Comparison of ENCODE assay signal across 8 cellular contexts in the genomic region with DNA sequence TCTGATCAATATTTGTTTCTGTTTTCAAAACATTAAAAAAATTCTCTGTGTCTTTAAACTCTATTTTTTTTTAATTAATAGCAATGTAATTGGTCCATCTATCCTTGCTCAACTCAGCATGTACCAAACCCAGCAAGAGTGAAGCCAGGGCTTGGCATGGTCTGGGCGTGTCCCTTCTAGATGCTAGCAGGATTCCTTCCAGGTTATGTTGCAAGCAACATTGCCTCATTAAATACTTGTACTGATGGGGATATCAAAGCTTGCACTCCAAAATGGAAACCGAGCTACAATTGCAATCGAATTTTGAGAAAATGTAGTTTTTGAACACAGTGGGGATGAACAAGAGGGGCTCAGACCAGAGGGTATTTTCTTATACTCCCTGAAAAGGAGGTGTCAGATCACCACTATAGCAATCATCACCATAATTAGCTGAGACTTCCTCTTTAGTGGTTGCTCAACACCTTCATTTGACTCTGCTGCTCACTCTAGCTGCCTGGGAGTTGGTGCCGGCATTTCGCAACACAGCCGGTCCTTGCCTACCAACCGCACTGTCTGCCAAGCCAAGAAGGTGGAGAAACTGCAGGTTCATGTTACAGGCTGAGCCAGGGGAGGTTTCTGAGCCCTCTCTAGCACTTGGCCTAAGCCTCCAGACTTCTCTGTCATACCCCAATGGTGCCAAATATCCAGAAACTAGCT.
DNase-seq lines count a peak whose midpoint lies in the region; ATAC-seq lines count a peak whose summit lies in the region.

No MANE protein-coding gene starts in this region.

- peak; percentile 73 for ATAC-seq in GM19463 (IDR thresholded peaks at IDR 0.05; ENCODE audit: unreplicated experiment)
- ATAC-seq in activated naive CD8-positive, alpha-beta T cell treated with anti-CD3 and anti-CD28 coated beads, Interleukin-2, amount 50 U/mL, for 24 hours = no peak
- ATAC-seq in left lobe of liver = peak; percentile 90
- no peak for ATAC-seq in HG03095 (IDR thresholded peaks at IDR 0.05; ENCODE audit: unreplicated experiment)

- H3K9me3 Mint-ChIP-seq in activated naive CD8-positive, alpha-beta T cell treated with anti-CD3 and anti-CD28 coated beads, Interleukin-2, amount 50 U/mL, for 24 hours = peaks cover 4% of the 10 kb centered on the region

- DNase-seq in KBM-7 (peak; percentile 96), left lobe of liver (ENCODE audit: low spot score) (peak; percentile 92), NCI-H1092 (lab: John Stamatoyannopoulos, UW) (no peak), NCI-H1092 treated with DMSO at 0.1 percent for 48 hours (lab: John Stamatoyannopoulos, UW) (no peak), NCI-H128 (lab: John Stamatoyannopoulos, UW; ENCODE audit: unreplicated experiment) (no peak)
- peak; percentile 4 for DNase-seq in activated naive CD8-positive, alpha-beta T cell treated with anti-CD3 and anti-CD28 coated beads, Interleukin-2, amount 50 U/mL, for 24 hours

- H3K27ac Mint-ChIP-seq in activated naive CD8-positive, alpha-beta T cell treated with anti-CD3 and anti-CD28 coated beads, Interleukin-2, amount 50 U/mL, for 24 hours = no peak overlapping the region

- no peak overlapping the region for H3K4me3 Mint-ChIP-seq in activated naive CD8-positive, alpha-beta T cell treated with anti-CD3 and anti-CD28 coated beads, Interleukin-2, amount 50 U/mL, for 24 hours

- in situ Hi-C loops in KBM-7 (cut with MboI; ENCODE audit: low pct_unique_long_range_greater_than_20kb, low sequenced_read_pairs) = no loop called here

- no peaks in the 10 kb centered on the region for H3K36me3 Mint-ChIP-seq in activated naive CD8-positive, alpha-beta T cell treated with anti-CD3 and anti-CD28 coated beads, Interleukin-2, amount 50 U/mL, for 24 hours (ENCODE audit: low read depth)

- peaks cover 6% of the 10 kb centered on the region for H3K27me3 Mint-ChIP-seq in activated naive CD8-positive, alpha-beta T cell treated with anti-CD3 and anti-CD28 coated beads, Interleukin-2, amount 50 U/mL, for 24 hours

- H3K4me1 Mint-ChIP-seq in activated naive CD8-positive, alpha-beta T cell treated with anti-CD3 and anti-CD28 coated beads, Interleukin-2, amount 50 U/mL, for 24 hours = no peaks in the 10 kb centered on the region

Comparison
In these comparisons a context has a peak if more than half of its experiments do, and no peak if none do; other contexts are left out.
1. ATAC-seq: peak in GM19463 (single experiment) and left lobe of liver (single experiment); none in activated naive CD8-positive, alpha-beta T cell treated with anti-CD3 and anti-CD28 coated beads, Interleukin-2, amount 50 U/mL, for 24 hours (single experiment) and HG03095 (single experiment).
2. DNase-seq: peak in KBM-7 (single experiment), activated naive CD8-positive, alpha-beta T cell treated with anti-CD3 and anti-CD28 coated beads, Interleukin-2, amount 50 U/mL, for 24 hours (single experiment) and left lobe of liver (single experiment); none in NCI-H1092 (single experiment), NCI-H1092 treated with DMSO at 0.1 percent for 48 hours (single experiment) and NCI-H128 (single experiment).